Comparison of ENCODE assay signal across 1 cellular context in the genomic region with DNA sequence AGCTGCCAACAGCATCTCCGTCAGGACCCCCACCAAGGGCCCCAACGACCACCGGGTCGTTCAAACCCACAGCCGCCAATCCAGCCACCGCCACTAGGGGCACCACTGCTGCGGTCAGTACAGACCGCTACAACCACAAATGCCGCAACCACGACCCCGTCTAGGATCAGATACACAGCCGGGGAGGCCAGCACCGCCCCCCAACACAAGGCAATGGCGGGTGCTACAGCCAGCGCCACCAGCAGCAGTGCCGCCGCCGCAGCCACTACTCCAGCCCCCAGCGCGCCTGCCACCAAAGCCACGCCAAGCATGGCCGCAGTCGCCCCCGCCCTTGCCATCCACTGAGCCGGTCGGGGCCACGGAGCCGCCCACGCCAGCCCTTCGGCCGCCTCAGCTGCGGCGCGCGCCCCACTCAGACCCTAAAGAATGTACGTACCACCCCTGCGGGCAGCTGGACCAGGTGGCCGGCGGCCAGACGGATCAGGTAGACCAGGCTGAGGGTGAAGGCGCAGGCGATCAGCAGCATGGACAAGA.
TF ChIP-seq lines count a peak whose summit lies in the region.

No MANE protein-coding gene starts in this region.

TF ChIP-seq in K562, 482 proteins besides CTCF, POLR2A, EP300 and RAD21 (continued from another document and continues in another):
- no peak for TF ChIP-seq ZBTB40 (IDR thresholded peaks at IDR 0.05)
- TF ChIP-seq ZBTB40 (CRISPR knock-in tag; IDR thresholded peaks at IDR 0.05), result no peak
- TF ChIP-seq, protein P1, sequence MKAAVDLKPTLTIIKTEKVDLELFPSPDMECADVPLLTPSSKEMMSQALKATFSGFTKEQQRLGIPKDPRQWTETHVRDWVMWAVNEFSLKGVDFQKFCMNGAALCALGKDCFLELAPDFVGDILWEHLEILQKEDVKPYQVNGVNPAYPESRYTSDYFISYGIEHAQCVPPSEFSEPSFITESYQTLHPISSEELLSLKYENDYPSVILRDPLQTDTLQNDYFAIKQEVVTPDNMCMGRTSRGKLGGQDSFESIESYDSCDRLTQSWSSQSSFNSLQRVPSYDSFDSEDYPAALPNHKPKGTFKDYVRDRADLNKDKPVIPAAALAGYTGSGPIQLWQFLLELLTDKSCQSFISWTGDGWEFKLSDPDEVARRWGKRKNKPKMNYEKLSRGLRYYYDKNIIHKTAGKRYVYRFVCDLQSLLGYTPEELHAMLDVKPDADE (conservative IDR thresholded peaks at IDR 0.05; ENCODE audit: control insufficient read depth, low read depth, low read length), result peak; percentile 72; the same call in 1 of the 2 replicates
- TF ChIP-seq ARID3A (IDR thresholded peaks at IDR 0.05; ENCODE audit: borderline replicate concordance, low read depth, low read length), result no peak
- no peak for TF ChIP-seq EHMT2 (IDR thresholded peaks at IDR 0.05)
- TF ChIP-seq MEF2A (IDR thresholded peaks at IDR 0.05; ENCODE audit: control insufficient read depth, low read depth, low read length), result no peak
- no peak for TF ChIP-seq POLR2H (tag; IDR thresholded peaks at IDR 0.05; ENCODE audit: low read depth)
- 0 out of 2 replicates have a peak, but pooled peaks have one; percentile 56 for TF ChIP-seq TGIF2 (CRISPR knock-in tag; IDR thresholded peaks at IDR 0.05)
- no peak for TF ChIP-seq ZFPM2 (CRISPR knock-in tag; IDR thresholded peaks at IDR 0.05)
- peak; percentile 72; the same call in 1 of the 2 replicates for TF ChIP-seq ARID3B (CRISPR knock-in tag; IDR thresholded peaks at IDR 0.05; ENCODE audit: borderline replicate concordance)
- TF ChIP-seq XRCC5 (IDR thresholded peaks at IDR 0.05; ENCODE audit: low read depth, low read length), result peak; percentile 89
- TF ChIP-seq PTBP1 (IDR thresholded peaks at IDR 0.05; ENCODE audit: low read depth, low read length), result no peak
- TF ChIP-seq POLR2B (IDR thresholded peaks at IDR 0.05; ENCODE audit: low read depth, partially characterized antibody), result no peak
- no peak for TF ChIP-seq RBM14 (IDR thresholded peaks at IDR 0.05; ENCODE audit: borderline replicate concordance, insufficient read depth, low read depth, low read length)
- no peak for TF ChIP-seq PURB (CRISPR knock-in tag; IDR thresholded peaks at IDR 0.05; ENCODE audit: low read depth)
- no peak for TF ChIP-seq RFX5 (IDR thresholded peaks at IDR 0.05; ENCODE audit: low read depth, low read length)
- peak; percentile 78; the same call in 1 of the 2 replicates for TF ChIP-seq ZBTB33 (CRISPR knock-in tag; IDR thresholded peaks at IDR 0.05)
- no peak for TF ChIP-seq DNMT1 (IDR thresholded peaks at IDR 0.05)
- TF ChIP-seq ZNF232 (CRISPR knock-in tag; IDR thresholded peaks at IDR 0.05), result no peak
- TF ChIP-seq ZBTB26 (CRISPR knock-in tag; IDR thresholded peaks at IDR 0.05), result 0 out of 2 replicates have a peak, but pooled peaks have one; percentile 28
- no peak for TF ChIP-seq STAG1 (CRISPR knock-in tag; IDR thresholded peaks at IDR 0.05; ENCODE audit: borderline replicate concordance)
- TF ChIP-seq MCM7 (IDR thresholded peaks at IDR 0.05), result no peak
- TF ChIP-seq SAFB (IDR thresholded peaks at IDR 0.05; ENCODE audit: borderline replicate concordance, low read depth, low read length), result peak; percentile 66; the same call in 1 of the 2 replicates
- no peak for TF ChIP-seq HOXB6 (CRISPR knock-in tag; IDR thresholded peaks at IDR 0.05; ENCODE audit: borderline replicate concordance)
- TF ChIP-seq U2AF1 (optimal IDR thresholded peaks at IDR 0.05; ENCODE audit: low read depth, low read length), result no peak
- TF ChIP-seq SMARCC2 (IDR thresholded peaks at IDR 0.05; ENCODE audit: low read depth), result peak; percentile 28; the same call in 1 of the 2 replicates
- TF ChIP-seq, protein P2, sequence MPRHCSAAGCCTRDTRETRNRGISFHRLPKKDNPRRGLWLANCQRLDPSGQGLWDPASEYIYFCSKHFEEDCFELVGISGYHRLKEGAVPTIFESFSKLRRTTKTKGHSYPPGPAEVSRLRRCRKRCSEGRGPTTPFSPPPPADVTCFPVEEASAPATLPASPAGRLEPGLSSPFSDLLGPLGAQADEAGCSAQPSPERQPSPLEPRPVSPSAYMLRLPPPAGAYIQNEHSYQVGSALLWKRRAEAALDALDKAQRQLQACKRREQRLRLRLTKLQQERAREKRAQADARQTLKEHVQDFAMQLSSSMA (CRISPR knock-in tag; IDR thresholded peaks at IDR 0.05), result peak; percentile 90; the same call in 1 of the 2 replicates
- TF ChIP-seq, protein P3, sequence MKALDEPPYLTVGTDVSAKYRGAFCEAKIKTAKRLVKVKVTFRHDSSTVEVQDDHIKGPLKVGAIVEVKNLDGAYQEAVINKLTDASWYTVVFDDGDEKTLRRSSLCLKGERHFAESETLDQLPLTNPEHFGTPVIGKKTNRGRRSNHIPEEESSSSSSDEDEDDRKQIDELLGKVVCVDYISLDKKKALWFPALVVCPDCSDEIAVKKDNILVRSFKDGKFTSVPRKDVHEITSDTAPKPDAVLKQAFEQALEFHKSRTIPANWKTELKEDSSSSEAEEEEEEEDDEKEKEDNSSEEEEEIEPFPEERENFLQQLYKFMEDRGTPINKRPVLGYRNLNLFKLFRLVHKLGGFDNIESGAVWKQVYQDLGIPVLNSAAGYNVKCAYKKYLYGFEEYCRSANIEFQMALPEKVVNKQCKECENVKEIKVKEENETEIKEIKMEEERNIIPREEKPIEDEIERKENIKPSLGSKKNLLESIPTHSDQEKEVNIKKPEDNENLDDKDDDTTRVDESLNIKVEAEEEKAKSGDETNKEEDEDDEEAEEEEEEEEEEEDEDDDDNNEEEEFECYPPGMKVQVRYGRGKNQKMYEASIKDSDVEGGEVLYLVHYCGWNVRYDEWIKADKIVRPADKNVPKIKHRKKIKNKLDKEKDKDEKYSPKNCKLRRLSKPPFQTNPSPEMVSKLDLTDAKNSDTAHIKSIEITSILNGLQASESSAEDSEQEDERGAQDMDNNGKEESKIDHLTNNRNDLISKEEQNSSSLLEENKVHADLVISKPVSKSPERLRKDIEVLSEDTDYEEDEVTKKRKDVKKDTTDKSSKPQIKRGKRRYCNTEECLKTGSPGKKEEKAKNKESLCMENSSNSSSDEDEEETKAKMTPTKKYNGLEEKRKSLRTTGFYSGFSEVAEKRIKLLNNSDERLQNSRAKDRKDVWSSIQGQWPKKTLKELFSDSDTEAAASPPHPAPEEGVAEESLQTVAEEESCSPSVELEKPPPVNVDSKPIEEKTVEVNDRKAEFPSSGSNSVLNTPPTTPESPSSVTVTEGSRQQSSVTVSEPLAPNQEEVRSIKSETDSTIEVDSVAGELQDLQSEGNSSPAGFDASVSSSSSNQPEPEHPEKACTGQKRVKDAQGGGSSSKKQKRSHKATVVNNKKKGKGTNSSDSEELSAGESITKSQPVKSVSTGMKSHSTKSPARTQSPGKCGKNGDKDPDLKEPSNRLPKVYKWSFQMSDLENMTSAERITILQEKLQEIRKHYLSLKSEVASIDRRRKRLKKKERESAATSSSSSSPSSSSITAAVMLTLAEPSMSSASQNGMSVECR (CRISPR knock-in tag; IDR thresholded peaks at IDR 0.05), result 0 out of 2 replicates have a peak, but pooled peaks have one; percentile 49
